Comparison of ENCODE assay signal across 8 cellular contexts in genomic region chr1:51518730-51519047, GRCh38. TPM values are rescaled to one million over a fixed set of nuclear protein-coding genes. Genes with fewer than 3 reads are reported as not detected.
DNase-seq lines count a peak whose midpoint lies in the region; ATAC-seq, FAIRE-seq and TF ChIP-seq lines count a peak whose summit lies in the region.

No MANE protein-coding gene starts in this region.

- H3K4me3 ChIP-seq in astrocyte (ENCODE audit: insufficient read depth, low read depth, low read length) (peak overlapping the region; percentile 74), iPS-18c (ENCODE audit: insufficient read depth, low read depth, low read length) (peak overlapping the region; percentile 90)

- peaks cover 31% of the 10 kb centered on the region for H3K4me1 Mint-ChIP-seq in astrocyte (ENCODE audit: low read depth, unreplicated experiment)

- peaks cover 16% of the 10 kb centered on the region for H3K4me1 ChIP-seq in astrocyte (ENCODE audit: insufficient read depth, low read length)

- no peak for TF ChIP-seq CTCF in RWPE1 (conservative IDR thresholded peaks at IDR 0.05; ENCODE audit: low read depth)
- TF ChIP-seq CTCF in astrocyte (IDR thresholded peaks at IDR 0.05; ENCODE audit: insufficient read depth, low read depth, low read length): no peak

- no peaks in the 10 kb centered on the region for H3K9me3 Mint-ChIP-seq in astrocyte (ENCODE audit: unreplicated experiment)

- no peak for FAIRE-seq in astrocyte (lab: Jason Lieb, UNC)

- peak overlapping the region; percentile 97 for H3K4me2 ChIP-seq in astrocyte (ENCODE audit: low read length)

- peaks cover 27% of the 10 kb centered on the region for H4K20me1 ChIP-seq in astrocyte (ENCODE audit: insufficient read depth, low read length)

- no peaks in the 10 kb centered on the region for H3K36me3 ChIP-seq in astrocyte (ENCODE audit: insufficient read depth, low read length)

- H2AFZ ChIP-seq in astrocyte (ENCODE audit: low read depth, low read length): peak overlapping the region; percentile 75

- POLR2A ChIA-PET in RWPE1 (lab: Yijun Ruan, JAX; ENCODE audit: low non-redundant PET): interaction anchor here (0.6 to 0.7 kb wide), 2 partner anchors 27 to 360 kb away, joined by 3 to 5 read pairs; partner anchors contain the start of gene NRDC

- H3K27me3 ChIP-seq in astrocyte (ENCODE audit: insufficient read depth, low read length): no peaks in the 10 kb centered on the region

- peak overlapping the region; percentile 93 for H3K4me3 Mint-ChIP-seq in astrocyte (ENCODE audit: unreplicated experiment)

- H3K9me3 ChIP-seq in astrocyte (ENCODE audit: insufficient read depth, low read depth, low read length): no peaks in the 10 kb centered on the region
- no peaks in the 10 kb centered on the region for H3K9me3 ChIP-seq in iPS-18c (ENCODE audit: control insufficient read depth, insufficient read depth, low read length)

- H3K27ac ChIP-seq in RWPE1: peak overlapping the region; percentile 91
- H3K27ac ChIP-seq in astrocyte (ENCODE audit: low read depth, low read length): peak overlapping the region; percentile 54

- no peaks in the 10 kb centered on the region for H3K27me3 Mint-ChIP-seq in astrocyte (ENCODE audit: low read depth, unreplicated experiment)

- DNase-seq in NCI-H748 (lab: John Stamatoyannopoulos, UW; ENCODE audit: unreplicated experiment): peak; percentile 67
- no peak for DNase-seq in NCI-H748 treated with DMSO at 0.1 percent for 48 hours (lab: John Stamatoyannopoulos, UW)
- peak; percentile 58 for DNase-seq in RWPE1 (ENCODE audit: low spot score)
- no peak for DNase-seq in astrocyte (ENCODE audit: low read depth)
- DNase-seq in stimulated activated CD4-positive, alpha-beta T cell treated with anti-CD3 and anti-CD28 coated beads, Interleukin-1b, Interleukin-23, amount 100 ng/mL, for 48 hours: peak; percentile 44
- no peak for DNase-seq in A172 (ENCODE audit: low spot score)

- peak overlapping the region; percentile 49 for H3K27ac Mint-ChIP-seq in astrocyte (ENCODE audit: unreplicated experiment)

- H3K9ac ChIP-seq in astrocyte (ENCODE audit: low read length): peak overlapping the region; percentile 83

- no peaks in the 10 kb centered on the region for H3K36me3 Mint-ChIP-seq in astrocyte (ENCODE audit: low read depth, unreplicated experiment)

- H3K79me2 ChIP-seq in astrocyte (ENCODE audit: insufficient read depth, low read length): peaks cover 49% of the 10 kb centered on the region

- peak; percentile 31 for ATAC-seq in HG02884 (IDR thresholded peaks at IDR 0.05; ENCODE audit: unreplicated experiment)

- CTCF ChIA-PET in RWPE1 (lab: Yijun Ruan, JAX): no interaction called here

RNA-seq across cellular contexts. Expression of gene EPS15, which starts 0.4 kb away (rescaled TPM):
- 66.6 and 70.6 TPM in 2 replicates for total RNA-seq in astrocyte
- 28.2 and 35.1 TPM in 2 replicates for total RNA-seq in A172 (2014; rRNA removed; shearing (Covaris generic))

Comparison
In these comparisons a context has a peak if more than half of its experiments do, and no peak if none do; other contexts are left out.
1. DNase-seq: peak in NCI-H748 (single experiment), RWPE1 (single experiment) and stimulated activated CD4-positive, alpha-beta T cell treated with anti-CD3 and anti-CD28 coated beads, Interleukin-1b, Interleukin-23, amount 100 ng/mL, for 48 hours (single experiment); none in NCI-H748 treated with DMSO at 0.1 percent for 48 hours (single experiment), astrocyte (single experiment) and A172 (single experiment).